In genomic region chr5:57338068-57338848, GRCh38 we compare ENCODE assay signal across 9 cellular contexts.
DNase-seq lines count a peak whose midpoint lies in the region; ATAC-seq, FAIRE-seq and TF ChIP-seq lines count a peak whose summit lies in the region.
"Had no signal": no experiment of that assay in that cellular context is flagged by ENCODE, and none has a peak within 500 bp of the region (broad histone marks: within the 10 kb centered on the region; RNA-seq: fewer than 3 reads in every experiment).

No MANE protein-coding gene starts in this region.

- no peaks in the 10 kb centered on the region for H3K36me3 ChIP-seq in astrocyte (ENCODE audit: insufficient read depth, low read length)
- H3K36me3 ChIP-seq in naive thymus-derived CD4-positive, alpha-beta T cell (ENCODE audit: control insufficient read depth in 2 of 3, insufficient read depth in 3 of 3, low read length in 3 of 3): no peaks in the 10 kb centered on the region

- H3K4me3 ChIP-seq in astrocyte (ENCODE audit: insufficient read depth, low read depth, low read length): no peak overlapping the region
- H3K4me3 ChIP-seq in naive thymus-derived CD4-positive, alpha-beta T cell (ENCODE audit: low read length): no peak overlapping the region

- H3K27me3 Mint-ChIP-seq in astrocyte (ENCODE audit: low read depth, unreplicated experiment): no peaks in the 10 kb centered on the region
- H3K27me3 Mint-ChIP-seq in naive thymus-derived CD4-positive, alpha-beta T cell: peaks cover 0 to 4% (median 0%) of the 10 kb centered on the region in 5 donors
- H3K27me3 Mint-ChIP-seq: stimulated activated naive CD8-positive, alpha-beta T cell treated with anti-CD3 and anti-CD28 coated beads, Interleukin-15, Interleukin-2, amounts not matched to agents 100 ng/mL and 50 ng/mL, for 24 hours had no signal

- no peak overlapping the region for H3K9ac ChIP-seq in astrocyte (ENCODE audit: low read length)

- ATAC-seq in naive thymus-derived CD4-positive, alpha-beta T cell: peak; percentile 37
- no peak for ATAC-seq in HG03097 (IDR thresholded peaks at IDR 0.05; ENCODE audit: low FRiP score, unreplicated experiment)
- ATAC-seq in HG03342 (IDR thresholded peaks at IDR 0.05; ENCODE audit: unreplicated experiment): no peak

- no peak overlapping the region for H3K4me3 Mint-ChIP-seq in astrocyte (ENCODE audit: unreplicated experiment)
- H3K4me3 Mint-ChIP-seq in naive thymus-derived CD4-positive, alpha-beta T cell: no peak overlapping the region
- H3K4me3 Mint-ChIP-seq: stimulated activated naive CD8-positive, alpha-beta T cell treated with anti-CD3 and anti-CD28 coated beads, Interleukin-15, Interleukin-2, amounts not matched to agents 100 ng/mL and 50 ng/mL, for 24 hours had no signal

- TF ChIP-seq CTCF in AG09319 (IDR thresholded peaks at IDR 0.05; ENCODE audit: low read depth, low read length) (peak; percentile 13), astrocyte (IDR thresholded peaks at IDR 0.05; ENCODE audit: insufficient read depth, low read depth, low read length) (peak; percentile 27)

- CTCF ChIA-PET in naive thymus-derived CD4-positive, alpha-beta T cell (lab: Charles Lee): interaction anchor here (0.6 to 1.0 kb wide), 4 partner anchors 36 to 441 kb away, joined by 3 to 4 read pairs (median 4); no protein-coding TSS in a partner anchor

- peaks cover 13% of the 10 kb centered on the region for H3K4me1 ChIP-seq in astrocyte (ENCODE audit: insufficient read depth, low read length)
- no peaks in the 10 kb centered on the region for H3K4me1 ChIP-seq in naive thymus-derived CD4-positive, alpha-beta T cell (ENCODE audit: control insufficient read depth in 2 of 2, insufficient read depth in 2 of 2, low read length in 2 of 2)

- no peaks in the 10 kb centered on the region for H3K27me3 ChIP-seq in astrocyte (ENCODE audit: insufficient read depth, low read length)
- H3K27me3 ChIP-seq in naive thymus-derived CD4-positive, alpha-beta T cell (ENCODE audit: control insufficient read depth in 2 of 2, insufficient read depth in 2 of 2, low read length in 2 of 2): no peaks in the 10 kb centered on the region

- H3K27ac Mint-ChIP-seq in astrocyte (ENCODE audit: unreplicated experiment): no peak overlapping the region
- H3K27ac Mint-ChIP-seq in naive thymus-derived CD4-positive, alpha-beta T cell: no peak overlapping the region
- H3K27ac Mint-ChIP-seq: stimulated activated naive CD8-positive, alpha-beta T cell treated with anti-CD3 and anti-CD28 coated beads, Interleukin-15, Interleukin-2, amounts not matched to agents 100 ng/mL and 50 ng/mL, for 24 hours had no signal

- FAIRE-seq in GM12891 (lab: Jason Lieb, UNC) (peak; percentile 66), HTR-8/SVneo (lab: Jason Lieb, UNC) (no peak), astrocyte (lab: Jason Lieb, UNC) (no peak)

- H4K20me1 ChIP-seq in astrocyte (ENCODE audit: insufficient read depth, low read length): no peaks in the 10 kb centered on the region

- no peaks in the 10 kb centered on the region for H3K36me3 Mint-ChIP-seq in astrocyte (ENCODE audit: low read depth, unreplicated experiment)
- H3K36me3 Mint-ChIP-seq in naive thymus-derived CD4-positive, alpha-beta T cell: no peaks in the 10 kb centered on the region

- H3K4me2 ChIP-seq in astrocyte (ENCODE audit: low read length): no peak overlapping the region

- DNase-seq in AG09319 (ENCODE audit: extremely low read depth, low read depth) (no peak), GM12891 (ENCODE audit: insufficient read length, low spot score) (no peak), HTR-8/SVneo (ENCODE audit: insufficient read length, low spot score) (peak; percentile 15), astrocyte (ENCODE audit: low read depth) (no peak)
- peak in 1 of 9 donors; percentile 2 for DNase-seq in naive thymus-derived CD4-positive, alpha-beta T cell
- no peak for DNase-seq in activated CD4-positive, CD25-positive, alpha-beta regulatory T cell treated with anti-CD3 and anti-CD28 coated beads, Interleukin-2, amount 50 U/mL, for 72 hours

- POLR2A ChIA-PET in naive thymus-derived CD4-positive, alpha-beta T cell (lab: Charles Lee): no interaction called here

- intact Hi-C loops in naive thymus-derived CD4-positive, alpha-beta T cell (cut with micrococcal nuclease): loop anchor here (1.0 kb wide), 1 partner anchor 1122 kb away; the partner anchor contains the start of gene PLK2 (in 2 of the 2)

- no peak overlapping the region for H2AFZ ChIP-seq in astrocyte (ENCODE audit: low read depth, low read length)

- H3K9me3 ChIP-seq in astrocyte (ENCODE audit: insufficient read depth, low read depth, low read length): no peaks in the 10 kb centered on the region
- no peaks in the 10 kb centered on the region for H3K9me3 ChIP-seq in naive thymus-derived CD4-positive, alpha-beta T cell (ENCODE audit: control insufficient read depth in 2 of 3, low read length in 3 of 3)

- no peak for TF ChIP-seq POLR2A in GM12891 (IDR thresholded peaks at IDR 0.05; ENCODE audit: low read depth, low read length)

- no peak overlapping the region for H3K27ac ChIP-seq in astrocyte (ENCODE audit: low read depth, low read length)
- no peak overlapping the region for H3K27ac ChIP-seq in naive thymus-derived CD4-positive, alpha-beta T cell (ENCODE audit: low read depth, low read length)

- H3K4me1 Mint-ChIP-seq in astrocyte (ENCODE audit: low read depth, unreplicated experiment): no peaks in the 10 kb centered on the region
- peaks cover 0 to 2% (median 0%) of the 10 kb centered on the region in 7 donors for H3K4me1 Mint-ChIP-seq in naive thymus-derived CD4-positive, alpha-beta T cell

- no peaks in the 10 kb centered on the region for H3K79me2 ChIP-seq in astrocyte (ENCODE audit: insufficient read depth, low read length)

- H3K9me3 Mint-ChIP-seq in astrocyte (ENCODE audit: unreplicated experiment): no peaks in the 10 kb centered on the region
- H3K9me3 Mint-ChIP-seq in naive thymus-derived CD4-positive, alpha-beta T cell: no peaks in the 10 kb centered on the region
- H3K9me3 Mint-ChIP-seq: stimulated activated naive CD8-positive, alpha-beta T cell treated with anti-CD3 and anti-CD28 coated beads, Interleukin-15, Interleukin-2, amounts not matched to agents 100 ng/mL and 50 ng/mL, for 24 hours had no signal

TF ChIP-seq in GM12891, 5 proteins besides CTCF, POLR2A, EP300 and RAD21:
- no peak for TF ChIP-seq TAF1 (IDR thresholded peaks at IDR 0.05; ENCODE audit: low read depth, low read length)
- TF ChIP-seq PAX5 (IDR thresholded peaks at IDR 0.05; ENCODE audit: insufficient read depth, low read length, severe bottlenecking): no peak
- no peak for TF ChIP-seq POLR2AphosphoS5 (IDR thresholded peaks at IDR 0.05; ENCODE audit: low read depth, low read length)
- TF ChIP-seq POU2F2 (IDR thresholded peaks at IDR 0.05; ENCODE audit: low read depth, low read length): no peak
- TF ChIP-seq SPI1 (IDR thresholded peaks at IDR 0.05; ENCODE audit: low read depth, low read length): no peak
